ENCODE assay signal across 23 cellular contexts in the genomic region with DNA sequence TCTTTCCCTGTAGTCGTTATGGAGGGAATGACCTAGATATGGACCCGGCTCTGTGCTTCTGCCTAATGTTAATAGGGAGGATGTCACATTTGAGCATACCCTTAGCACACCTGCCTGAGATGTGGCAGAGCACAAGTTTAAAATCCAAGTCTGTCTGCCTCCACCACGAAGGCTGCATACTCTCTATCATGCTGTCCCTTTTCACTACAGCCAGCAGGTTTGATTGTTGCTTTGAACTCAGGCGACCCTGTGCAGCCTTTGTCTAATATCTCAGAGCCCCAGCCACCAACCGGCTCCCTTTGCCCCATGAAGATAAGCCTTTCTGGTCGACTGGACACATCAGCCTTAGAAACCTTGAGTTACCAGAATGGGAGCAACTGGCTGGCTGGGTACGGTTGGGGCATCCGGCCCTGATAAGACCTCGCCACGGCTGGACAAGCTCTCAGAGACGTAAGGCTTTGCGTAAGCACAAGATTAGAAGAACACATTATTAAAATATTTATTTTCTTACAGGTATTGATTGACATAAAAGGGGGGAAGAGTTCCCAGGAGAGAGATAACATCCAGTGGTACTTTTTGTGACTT.
DNase-seq lines count a peak whose midpoint lies in the region; ATAC-seq and TF ChIP-seq lines count a peak whose summit lies in the region.
"Had no signal": no experiment of that assay in that cellular context is flagged by ENCODE, and none has a peak within 500 bp of the region (broad histone marks: within the 10 kb centered on the region; RNA-seq: fewer than 3 reads in every experiment).

No MANE protein-coding gene starts in this region.

- H2AFZ ChIP-seq in neural progenitor cell (replicated peaks) = no peak overlapping the region

- H3K4me1 Mint-ChIP-seq in CD8-positive, alpha-beta memory T cell = no peaks in the 10 kb centered on the region
- peaks cover 55% of the 10 kb centered on the region for H3K4me1 Mint-ChIP-seq in neural progenitor cell

- no peaks in the 10 kb centered on the region for H3K36me3 ChIP-seq in CD8-positive, alpha-beta memory T cell (ENCODE audit: insufficient read depth, low read length)
- no peaks in the 10 kb centered on the region for H3K36me3 ChIP-seq in body of pancreas (replicated peaks in 1 of 2; ENCODE audit: insufficient read depth in 1 of 2, low read depth in 2 of 2)
- no peaks in the 10 kb centered on the region for H3K36me3 ChIP-seq in neural progenitor cell
- no peaks in the 10 kb centered on the region for H3K36me3 ChIP-seq in mucosa of descending colon (ENCODE audit: low read depth)
- H3K36me3 ChIP-seq: SJSA1 had no signal

- no peak overlapping the region for H3K4me3 ChIP-seq in CD8-positive, alpha-beta memory T cell (ENCODE audit: low read length)
- H3K4me3 ChIP-seq in body of pancreas (no peak overlapping the region), neural progenitor cell (no peak overlapping the region), mucosa of descending colon (no peak overlapping the region)
- H3K4me3 ChIP-seq: SJSA1 had no signal

- H3F3A ChIP-seq in neural progenitor cell (ENCODE audit: low read depth) = no peaks in the 10 kb centered on the region

- DNase-seq in CD8-positive, alpha-beta memory T cell = no peak
- peak; percentile 60 for DNase-seq in OCI-M2 (lab: John Stamatoyannopoulos, UW; ENCODE audit: unreplicated experiment)
- DNase-seq in body of pancreas = peak; percentile 69 to 94 (median 72)
- peak; percentile 67 for DNase-seq in neural progenitor cell (ENCODE audit: low spot score)
- DNase-seq in activated naive CD4-positive, alpha-beta T cell treated with anti-CD3 and anti-CD28 coated beads, Interleukin-2, amount 50 U/mL, for 16 hours = no peak
- no peak for DNase-seq in RPMI8226
- no peak for DNase-seq in NCI-H1048 (lab: John Stamatoyannopoulos, UW)
- DNase-seq in mucosa of descending colon = no peak
- DNase-seq: DMS53, GDM1, HFFc6, KBM-7, MM.1S, NCI-H1092 treated with DMSO at 0.1 percent for 48 hours, NCI-H1436 treated with DMSO at 0.1 percent for 48 hours, NCI-H1930, NCI-H2227 treated with DMSO at 0.1 percent for 48 hours, NCI-H510A, NCI-H748 treated with DMSO at 0.1 percent for 48 hours had no signal

- H3K4me2 ChIP-seq in neural progenitor cell = no peak overlapping the region

- POLR2A ChIA-PET in CD8-positive, alpha-beta memory T cell (lab: Charles Lee) = no interaction called here

- intact Hi-C loops in body of pancreas (cut with DNase I) = no loop called here
- intact Hi-C loops in mucosa of descending colon (cut with DNase I, micrococcal nuclease) = no loop called here

- H3K4me1 ChIP-seq in CD8-positive, alpha-beta memory T cell (ENCODE audit: insufficient read depth, low read length) = no peaks in the 10 kb centered on the region
- H3K4me1 ChIP-seq in body of pancreas = peaks cover 36% of the 10 kb centered on the region
- peaks cover 30% of the 10 kb centered on the region for H3K4me1 ChIP-seq in neural progenitor cell
- no peaks in the 10 kb centered on the region for H3K4me1 ChIP-seq in mucosa of descending colon (ENCODE audit: low read depth)

- CTCF ChIA-PET in CD8-positive, alpha-beta memory T cell (lab: Charles Lee) = no interaction called here

- H3K9me3 ChIP-seq in CD8-positive, alpha-beta memory T cell (ENCODE audit: low read length) = no peaks in the 10 kb centered on the region
- H3K9me3 ChIP-seq in body of pancreas (no peaks in the 10 kb centered on the region), neural progenitor cell (ENCODE audit: low read depth) (no peaks in the 10 kb centered on the region), mucosa of descending colon (no peaks in the 10 kb centered on the region)
- H3K9me3 ChIP-seq: SJSA1 had no signal

- H3K79me2 ChIP-seq in neural progenitor cell (ENCODE audit: low read depth) = no peaks in the 10 kb centered on the region

- WGBS in body of pancreas, 2 donors = 27 to 41% methylated on average over 12 of the region's 12 CpGs

- no peak overlapping the region for H3K27ac Mint-ChIP-seq in CD8-positive, alpha-beta memory T cell
- H3K27ac Mint-ChIP-seq in neural progenitor cell = no peak overlapping the region
- H3K27ac Mint-ChIP-seq: HFFc6 had no signal

- H3K9me3 Mint-ChIP-seq in CD8-positive, alpha-beta memory T cell = no peaks in the 10 kb centered on the region
- no peaks in the 10 kb centered on the region for H3K9me3 Mint-ChIP-seq in neural progenitor cell
- H3K9me3 Mint-ChIP-seq: HFFc6 had no signal

- TF ChIP-seq CTCF in body of pancreas (IDR thresholded peaks at IDR 0.05) = no peak
- no peak for TF ChIP-seq CTCF in neural progenitor cell (IDR thresholded peaks at IDR 0.05)
- no peak for TF ChIP-seq CTCF in mucosa of descending colon (IDR thresholded peaks at IDR 0.05)

- no peak overlapping the region for H3K4me3 Mint-ChIP-seq in CD8-positive, alpha-beta memory T cell
- no peak overlapping the region for H3K4me3 Mint-ChIP-seq in neural progenitor cell
- H3K4me3 Mint-ChIP-seq: HFFc6 had no signal

- H3K27ac ChIP-seq in CD8-positive, alpha-beta memory T cell (ENCODE audit: low read depth, low read length) = peak overlapping the region; percentile 73
- peak overlapping the region in 3 of 4 donors; percentile 48 to 77 (median 59) for H3K27ac ChIP-seq in body of pancreas
- H3K27ac ChIP-seq in neural progenitor cell = no peak overlapping the region
- H3K27ac ChIP-seq: C4-2B, SJSA1 had no signal

- H4K20me1 ChIP-seq in neural progenitor cell (ENCODE audit: low read depth) = peaks cover 4% of the 10 kb centered on the region

- peaks cover 0 to 5% (median 0%) of the 10 kb centered on the region in 3 donors for H3K36me3 Mint-ChIP-seq in CD8-positive, alpha-beta memory T cell
- H3K36me3 Mint-ChIP-seq in neural progenitor cell = no peaks in the 10 kb centered on the region

- H3K9ac ChIP-seq in neural progenitor cell = no peak overlapping the region

- peak in 1 of 3 donors; percentile 26 for TF ChIP-seq POLR2A in body of pancreas (IDR thresholded peaks at IDR 0.05)

- no peaks in the 10 kb centered on the region for H3K27me3 ChIP-seq in CD8-positive, alpha-beta memory T cell (ENCODE audit: insufficient read depth, low read length, poor library complexity, severe bottlenecking)
- H3K27me3 ChIP-seq in body of pancreas = no peaks in the 10 kb centered on the region
- no peaks in the 10 kb centered on the region for H3K27me3 ChIP-seq in neural progenitor cell
- H3K27me3 ChIP-seq: SJSA1 had no signal

- no peaks in the 10 kb centered on the region for H3K27me3 Mint-ChIP-seq in CD8-positive, alpha-beta memory T cell
- H3K27me3 Mint-ChIP-seq in neural progenitor cell (ENCODE audit: insufficient read depth, low read depth) = no peaks in the 10 kb centered on the region

- peak; percentile 92 for ATAC-seq in body of pancreas
- no peak for ATAC-seq in mucosa of descending colon
- ATAC-seq: HepG2, Panc1 had no signal

Comparison
In these comparisons a context has a peak if more than half of its experiments do, and no peak if none do; other contexts are left out.
1. DNase-seq: peak in OCI-M2 (single experiment), body of pancreas (4 of 4) and neural progenitor cell (single experiment); none in CD8-positive, alpha-beta memory T cell (0 of 5), activated naive CD4-positive, alpha-beta T cell treated with anti-CD3 and anti-CD28 coated beads, Interleukin-2, amount 50 U/mL, for 16 hours (single experiment), RPMI8226 (single experiment), NCI-H1048 (single experiment) and mucosa of descending colon (0 of 3).